23 cellular contexts compared by ENCODE assay signal in the genomic region with DNA sequence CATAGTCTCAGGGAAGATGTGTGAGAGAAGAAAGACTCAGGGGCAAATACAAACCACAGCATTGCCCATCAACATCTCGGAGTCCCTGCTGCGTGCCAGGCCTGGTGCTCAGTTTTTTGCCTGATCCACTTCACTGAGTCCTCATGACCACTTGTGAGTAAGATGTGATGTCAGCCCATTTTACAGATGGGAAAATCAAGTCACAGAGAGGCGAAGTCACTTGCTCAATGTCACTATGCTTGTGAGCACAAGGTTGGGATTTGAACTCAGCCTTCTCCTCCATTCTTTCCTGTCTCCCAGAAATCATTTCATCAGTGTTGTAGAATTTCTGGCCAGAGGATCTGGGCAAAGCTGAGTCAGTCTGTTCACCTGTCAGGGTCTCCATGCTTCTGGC. TPM values are rescaled to one million over a fixed set of nuclear protein-coding genes. Genes with fewer than 3 reads are reported as not detected.
"Had no signal": no experiment of that assay in that cellular context is flagged by ENCODE, and none has a peak within 500 bp of the region (broad histone marks: within the 10 kb centered on the region; RNA-seq: fewer than 3 reads in every experiment).

No MANE protein-coding gene starts in this region.

- H3K27ac ChIP-seq: lower lobe of right lung, pancreas, psoas muscle, tibial artery had no signal

- H3K27me3 ChIP-seq: pancreas had no signal

- H3K4me3 ChIP-seq: lower lobe of right lung, pancreas, psoas muscle, tibial artery had no signal

- H3K36me3 Mint-ChIP-seq: activated CD4-positive, alpha-beta memory T cell treated with anti-CD3 and anti-CD28 coated beads for 36 hours; activated naive CD4-positive, alpha-beta T cell treated with anti-CD3 and anti-CD28 coated beads, Interleukin-2, amount 10 ng/mL, durations not matched to agents 7 days and 5 days; naive B cell had no signal

- FAIRE-seq: endothelial cell of umbilical vein, pancreas had no signal

- H3K27ac Mint-ChIP-seq: activated B cell treated with CpG ODN at 0.5 μM for 24 hours; dendritic cell treated with granulocyte-macrophage colony-stimulating factor and Interleukin-4, amounts not matched to agents 40 ng/mL and 50 ng/mL, for 4 days; T-helper 1 cell treated with Interleukin-12 subunit alpha and Interleukin-12 subunit beta and Interleukin-4 antibody, amounts not matched to agents 30 μg/mL and 1 μg/mL, for 36 hours had no signal

- H3K36me3 ChIP-seq: lower lobe of right lung, pancreas, tibial artery had no signal

- H3K9me3 Mint-ChIP-seq: activated B cell treated with CpG ODN at 0.5 μM for 24 hours; activated CD4-positive, alpha-beta memory T cell treated with anti-CD3 and anti-CD28 coated beads for 36 hours; activated naive CD4-positive, alpha-beta T cell treated with anti-CD3 and anti-CD28 coated beads, Interleukin-2, amount 10 ng/mL, durations not matched to agents 7 days and 5 days; dendritic cell treated with granulocyte-macrophage colony-stimulating factor and Interleukin-4, amounts not matched to agents 40 ng/mL and 50 ng/mL, for 4 days; naive B cell; T-helper 1 cell treated with Interleukin-12 subunit alpha and Interleukin-12 subunit beta and Interleukin-4 antibody, amounts not matched to agents 30 μg/mL and 1 μg/mL, for 36 hours had no signal

- H3K4me3 Mint-ChIP-seq: activated B cell treated with CpG ODN at 0.5 μM for 24 hours; activated CD4-positive, alpha-beta memory T cell treated with anti-CD3 and anti-CD28 coated beads for 36 hours; activated naive CD4-positive, alpha-beta T cell treated with anti-CD3 and anti-CD28 coated beads, Interleukin-2, amount 10 ng/mL, durations not matched to agents 7 days and 5 days; dendritic cell treated with granulocyte-macrophage colony-stimulating factor and Interleukin-4, amounts not matched to agents 40 ng/mL and 50 ng/mL, for 4 days; T-helper 1 cell treated with Interleukin-12 subunit alpha and Interleukin-12 subunit beta and Interleukin-4 antibody, amounts not matched to agents 30 μg/mL and 1 μg/mL, for 36 hours had no signal

- DNase-seq: activated B cell treated with CpG ODN at 0.5 μM for 24 hours; activated CD4-positive, alpha-beta memory T cell treated with anti-CD3 and anti-CD28 coated beads for 36 hours; activated CD4-positive, alpha-beta T cell treated with anti-CD3 and anti-CD28 coated beads for 48 hours; activated effector memory CD4-positive, alpha-beta T cell treated with Interleukin-2 at 50 U/mL for 16 hours; activated naive CD4-positive, alpha-beta T cell treated with anti-CD3 and anti-CD28 coated beads, Interleukin-2, amount 10 ng/mL, durations not matched to agents 7 days and 5 days; activated T-cell treated with anti-CD3 and anti-CD28 coated beads, Interleukin-2, amount 50 U/mL, for 48 hours; effector memory CD4-positive, alpha-beta T cell; foreskin melanocyte; lower lobe of right lung; naive B cell; psoas muscle; stimulated activated CD4-positive, alpha-beta T cell treated with anti-CD3 and anti-CD28 coated beads, Interleukin-12 subunit alpha, Interleukin-12 subunit beta, amount 100 ng/mL, for 4 hours; stimulated activated CD4-positive, alpha-beta T cell treated with anti-CD3 and anti-CD28 coated beads, Interleukin-4, amount 100 ng/mL, for 4 hours; stimulated activated naive CD8-positive, alpha-beta T cell treated with anti-CD3 and anti-CD28 coated beads, Interleukin-15, Interleukin-2, amounts not matched to agents 100 U/mL and 50 U/mL, for 24 hours; tibial artery had no signal

- H3K9me3 ChIP-seq: lower lobe of right lung, pancreas, psoas muscle, tibial artery had no signal

- ATAC-seq: esophagus mucosa; left lobe of liver; lower lobe of right lung; pancreas; psoas muscle; right cardiac atrium; stimulated activated naive CD8-positive, alpha-beta T cell treated with anti-CD3 and anti-CD28 coated beads, Interleukin-15, Interleukin-2, amounts not matched to agents 100 U/mL and 50 U/mL, for 24 hours had no signal

RNA-seq across cellular contexts. Expression of a gene that starts 34.6 kb away (rescaled TPM):
- total RNA-seq: activated B cell treated with CpG ODN at 0.5 μM for 24 hours; activated CD4-positive, alpha-beta memory T cell treated with anti-CD3 and anti-CD28 coated beads for 36 hours; endothelial cell of umbilical vein; esophagus mucosa; lower lobe of right lung; mesenteric fat pad had no signal
